ENCODE assay signal across 1 cellular context in the genomic region with DNA sequence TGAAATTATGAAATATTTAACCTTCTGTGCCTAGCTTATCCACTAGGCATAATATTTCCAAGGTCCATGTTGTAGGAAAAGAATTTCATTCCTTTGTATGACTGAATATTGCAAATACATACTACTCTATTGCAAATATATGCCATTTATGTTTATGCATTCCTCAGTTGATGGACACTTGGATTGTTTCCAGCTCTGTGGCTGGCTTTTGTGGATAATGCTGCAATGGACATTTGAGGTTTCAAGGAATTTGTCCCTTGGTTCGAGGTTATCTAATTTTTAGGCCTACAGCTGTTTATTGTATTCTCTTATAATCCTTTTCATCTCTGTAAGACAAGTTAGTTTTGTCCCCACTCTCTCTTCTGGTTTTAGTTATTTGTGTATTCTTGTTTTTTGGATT.
A peak's percentile ranks its signal among the peaks of the same experiment; 100 is the strongest.
TF ChIP-seq lines count a peak whose summit lies in the region.

No MANE protein-coding gene starts in this region.

TF ChIP-seq in K562, 482 proteins besides CTCF, POLR2A, EP300 and RAD21 (continued from another document):
- TF ChIP-seq, protein P1, sequence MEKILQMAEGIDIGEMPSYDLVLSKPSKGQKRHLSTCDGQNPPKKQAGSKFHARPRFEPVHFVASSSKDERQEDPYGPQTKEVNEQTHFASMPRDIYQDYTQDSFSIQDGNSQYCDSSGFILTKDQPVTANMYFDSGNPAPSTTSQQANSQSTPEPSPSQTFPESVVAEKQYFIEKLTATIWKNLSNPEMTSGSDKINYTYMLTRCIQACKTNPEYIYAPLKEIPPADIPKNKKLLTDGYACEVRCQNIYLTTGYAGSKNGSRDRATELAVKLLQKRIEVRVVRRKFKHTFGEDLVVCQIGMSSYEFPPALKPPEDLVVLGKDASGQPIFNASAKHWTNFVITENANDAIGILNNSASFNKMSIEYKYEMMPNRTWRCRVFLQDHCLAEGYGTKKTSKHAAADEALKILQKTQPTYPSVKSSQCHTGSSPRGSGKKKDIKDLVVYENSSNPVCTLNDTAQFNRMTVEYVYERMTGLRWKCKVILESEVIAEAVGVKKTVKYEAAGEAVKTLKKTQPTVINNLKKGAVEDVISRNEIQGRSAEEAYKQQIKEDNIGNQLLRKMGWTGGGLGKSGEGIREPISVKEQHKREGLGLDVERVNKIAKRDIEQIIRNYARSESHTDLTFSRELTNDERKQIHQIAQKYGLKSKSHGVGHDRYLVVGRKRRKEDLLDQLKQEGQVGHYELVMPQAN (IDR thresholded peaks at IDR 0.05; ENCODE audit: borderline replicate concordance), result no peak
- TF ChIP-seq POU5F1 (IDR thresholded peaks at IDR 0.05; ENCODE audit: borderline replicate concordance, low read depth, low read length, partially characterized antibody) (no peak), SMARCA4 (IDR thresholded peaks at IDR 0.05) (peak; percentile 94), SETDB1 (IDR thresholded peaks at IDR 0.05; ENCODE audit: low read length) (no peak), ZNF431 (CRISPR knock-in tag; IDR thresholded peaks at IDR 0.05) (no peak), XRCC4 (IDR thresholded peaks at IDR 0.05; ENCODE audit: extremely low read depth, insufficient read depth, insufficient read length) (no peak), RFX1 (IDR thresholded peaks at IDR 0.05) (no peak), GATAD2B (IDR thresholded peaks at IDR 0.05; ENCODE audit: borderline replicate concordance) (no peak; the same call in 1 of the 2 replicates), PTTG1 (tag; IDR thresholded peaks at IDR 0.05; ENCODE audit: low read depth) (no peak), THRAP3 (IDR thresholded peaks at IDR 0.05; ENCODE audit: borderline replicate concordance) (no peak), CHD1 (IDR thresholded peaks at IDR 0.05; ENCODE audit: low read length) (no peak), NFRKB (IDR thresholded peaks at IDR 0.05; ENCODE audit: low read depth) (no peak), CEBPB (tag; IDR thresholded peaks at IDR 0.05) (peak; percentile 65), CBX1 (IDR thresholded peaks at IDR 0.05; ENCODE audit: low read depth) (no peak), SMARCE1 (IDR thresholded peaks at IDR 0.05) (peak; percentile 95), ZNF778 (CRISPR knock-in tag; IDR thresholded peaks at IDR 0.05) (no peak), NCOA4 (IDR thresholded peaks at IDR 0.05; ENCODE audit: partially characterized antibody) (no peak), NR4A1 (CRISPR knock-in tag; IDR thresholded peaks at IDR 0.05) (no peak), NR4A1 (tag; IDR thresholded peaks at IDR 0.05) (no peak), ZNF347 (CRISPR knock-in tag; IDR thresholded peaks at IDR 0.05; ENCODE audit: low read depth) (no peak), MECOM (CRISPR knock-in tag; IDR thresholded peaks at IDR 0.05) (no peak), SRSF3 (IDR thresholded peaks at IDR 0.05; ENCODE audit: insufficient read depth, low read length) (no peak), CTBP1 (IDR thresholded peaks at IDR 0.05; ENCODE audit: borderline replicate concordance) (no peak), ESRRA (IDR thresholded peaks at IDR 0.05; ENCODE audit: borderline replicate concordance, low read depth) (peak; percentile 79; the same call in 1 of the 2 replicates), GATA2 (CRISPR knock-in tag; IDR thresholded peaks at IDR 0.05) (peak; percentile 69), ZBTB8A (IDR thresholded peaks at IDR 0.05; ENCODE audit: partially characterized antibody) (no peak), OTX1 (CRISPR knock-in tag; IDR thresholded peaks at IDR 0.05) (no peak), LEF1 (IDR thresholded peaks at IDR 0.05) (peak; percentile 80; the same call in 1 of the 2 replicates), TAL1 (IDR thresholded peaks at IDR 0.05) (peak; percentile 94), BRD9 (IDR thresholded peaks at IDR 0.05; ENCODE audit: low read depth, partially characterized antibody) (peak; percentile 49), ILK (tag; IDR thresholded peaks at IDR 0.05; ENCODE audit: borderline replicate concordance, low read depth) (no peak), MEF2A (IDR thresholded peaks at IDR 0.05; ENCODE audit: control insufficient read depth, low read depth, low read length) (no peak), GABPA (tag; conservative IDR thresholded peaks at IDR 0.05; ENCODE audit: low read depth) (no peak), MAFK (IDR thresholded peaks at IDR 0.05; ENCODE audit: low read length) (no peak), ZNF507 (tag; conservative IDR thresholded peaks at IDR 0.05) (peak; percentile 98)
- TF ChIP-seq, protein P2, sequence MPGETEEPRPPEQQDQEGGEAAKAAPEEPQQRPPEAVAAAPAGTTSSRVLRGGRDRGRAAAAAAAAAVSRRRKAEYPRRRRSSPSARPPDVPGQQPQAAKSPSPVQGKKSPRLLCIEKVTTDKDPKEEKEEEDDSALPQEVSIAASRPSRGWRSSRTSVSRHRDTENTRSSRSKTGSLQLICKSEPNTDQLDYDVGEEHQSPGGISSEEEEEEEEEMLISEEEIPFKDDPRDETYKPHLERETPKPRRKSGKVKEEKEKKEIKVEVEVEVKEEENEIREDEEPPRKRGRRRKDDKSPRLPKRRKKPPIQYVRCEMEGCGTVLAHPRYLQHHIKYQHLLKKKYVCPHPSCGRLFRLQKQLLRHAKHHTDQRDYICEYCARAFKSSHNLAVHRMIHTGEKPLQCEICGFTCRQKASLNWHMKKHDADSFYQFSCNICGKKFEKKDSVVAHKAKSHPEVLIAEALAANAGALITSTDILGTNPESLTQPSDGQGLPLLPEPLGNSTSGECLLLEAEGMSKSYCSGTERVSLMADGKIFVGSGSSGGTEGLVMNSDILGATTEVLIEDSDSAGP (CRISPR knock-in tag; IDR thresholded peaks at IDR 0.05), result no peak
- TF ChIP-seq, protein P3, sequence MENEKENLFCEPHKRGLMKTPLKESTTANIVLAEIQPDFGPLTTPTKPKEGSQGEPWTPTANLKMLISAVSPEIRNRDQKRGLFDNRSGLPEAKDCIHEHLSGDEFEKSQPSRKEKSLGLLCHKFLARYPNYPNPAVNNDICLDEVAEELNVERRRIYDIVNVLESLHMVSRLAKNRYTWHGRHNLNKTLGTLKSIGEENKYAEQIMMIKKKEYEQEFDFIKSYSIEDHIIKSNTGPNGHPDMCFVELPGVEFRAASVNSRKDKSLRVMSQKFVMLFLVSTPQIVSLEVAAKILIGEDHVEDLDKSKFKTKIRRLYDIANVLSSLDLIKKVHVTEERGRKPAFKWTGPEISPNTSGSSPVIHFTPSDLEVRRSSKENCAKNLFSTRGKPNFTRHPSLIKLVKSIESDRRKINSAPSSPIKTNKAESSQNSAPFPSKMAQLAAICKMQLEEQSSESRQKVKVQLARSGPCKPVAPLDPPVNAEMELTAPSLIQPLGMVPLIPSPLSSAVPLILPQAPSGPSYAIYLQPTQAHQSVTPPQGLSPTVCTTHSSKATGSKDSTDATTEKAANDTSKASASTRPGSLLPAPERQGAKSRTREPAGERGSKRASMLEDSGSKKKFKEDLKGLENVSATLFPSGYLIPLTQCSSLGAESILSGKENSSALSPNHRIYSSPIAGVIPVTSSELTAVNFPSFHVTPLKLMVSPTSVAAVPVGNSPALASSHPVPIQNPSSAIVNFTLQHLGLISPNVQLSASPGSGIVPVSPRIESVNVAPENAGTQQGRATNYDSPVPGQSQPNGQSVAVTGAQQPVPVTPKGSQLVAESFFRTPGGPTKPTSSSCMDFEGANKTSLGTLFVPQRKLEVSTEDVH (IDR thresholded peaks at IDR 0.05; ENCODE audit: low read depth, partially characterized antibody), result no peak
- TF ChIP-seq, protein P4, sequence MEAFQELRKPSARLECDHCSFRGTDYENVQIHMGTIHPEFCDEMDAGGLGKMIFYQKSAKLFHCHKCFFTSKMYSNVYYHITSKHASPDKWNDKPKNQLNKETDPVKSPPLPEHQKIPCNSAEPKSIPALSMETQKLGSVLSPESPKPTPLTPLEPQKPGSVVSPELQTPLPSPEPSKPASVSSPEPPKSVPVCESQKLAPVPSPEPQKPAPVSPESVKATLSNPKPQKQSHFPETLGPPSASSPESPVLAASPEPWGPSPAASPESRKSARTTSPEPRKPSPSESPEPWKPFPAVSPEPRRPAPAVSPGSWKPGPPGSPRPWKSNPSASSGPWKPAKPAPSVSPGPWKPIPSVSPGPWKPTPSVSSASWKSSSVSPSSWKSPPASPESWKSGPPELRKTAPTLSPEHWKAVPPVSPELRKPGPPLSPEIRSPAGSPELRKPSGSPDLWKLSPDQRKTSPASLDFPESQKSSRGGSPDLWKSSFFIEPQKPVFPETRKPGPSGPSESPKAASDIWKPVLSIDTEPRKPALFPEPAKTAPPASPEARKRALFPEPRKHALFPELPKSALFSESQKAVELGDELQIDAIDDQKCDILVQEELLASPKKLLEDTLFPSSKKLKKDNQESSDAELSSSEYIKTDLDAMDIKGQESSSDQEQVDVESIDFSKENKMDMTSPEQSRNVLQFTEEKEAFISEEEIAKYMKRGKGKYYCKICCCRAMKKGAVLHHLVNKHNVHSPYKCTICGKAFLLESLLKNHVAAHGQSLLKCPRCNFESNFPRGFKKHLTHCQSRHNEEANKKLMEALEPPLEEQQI (IDR thresholded peaks at IDR 0.05), result peak; percentile 96
- TF ChIP-seq, protein P5, sequence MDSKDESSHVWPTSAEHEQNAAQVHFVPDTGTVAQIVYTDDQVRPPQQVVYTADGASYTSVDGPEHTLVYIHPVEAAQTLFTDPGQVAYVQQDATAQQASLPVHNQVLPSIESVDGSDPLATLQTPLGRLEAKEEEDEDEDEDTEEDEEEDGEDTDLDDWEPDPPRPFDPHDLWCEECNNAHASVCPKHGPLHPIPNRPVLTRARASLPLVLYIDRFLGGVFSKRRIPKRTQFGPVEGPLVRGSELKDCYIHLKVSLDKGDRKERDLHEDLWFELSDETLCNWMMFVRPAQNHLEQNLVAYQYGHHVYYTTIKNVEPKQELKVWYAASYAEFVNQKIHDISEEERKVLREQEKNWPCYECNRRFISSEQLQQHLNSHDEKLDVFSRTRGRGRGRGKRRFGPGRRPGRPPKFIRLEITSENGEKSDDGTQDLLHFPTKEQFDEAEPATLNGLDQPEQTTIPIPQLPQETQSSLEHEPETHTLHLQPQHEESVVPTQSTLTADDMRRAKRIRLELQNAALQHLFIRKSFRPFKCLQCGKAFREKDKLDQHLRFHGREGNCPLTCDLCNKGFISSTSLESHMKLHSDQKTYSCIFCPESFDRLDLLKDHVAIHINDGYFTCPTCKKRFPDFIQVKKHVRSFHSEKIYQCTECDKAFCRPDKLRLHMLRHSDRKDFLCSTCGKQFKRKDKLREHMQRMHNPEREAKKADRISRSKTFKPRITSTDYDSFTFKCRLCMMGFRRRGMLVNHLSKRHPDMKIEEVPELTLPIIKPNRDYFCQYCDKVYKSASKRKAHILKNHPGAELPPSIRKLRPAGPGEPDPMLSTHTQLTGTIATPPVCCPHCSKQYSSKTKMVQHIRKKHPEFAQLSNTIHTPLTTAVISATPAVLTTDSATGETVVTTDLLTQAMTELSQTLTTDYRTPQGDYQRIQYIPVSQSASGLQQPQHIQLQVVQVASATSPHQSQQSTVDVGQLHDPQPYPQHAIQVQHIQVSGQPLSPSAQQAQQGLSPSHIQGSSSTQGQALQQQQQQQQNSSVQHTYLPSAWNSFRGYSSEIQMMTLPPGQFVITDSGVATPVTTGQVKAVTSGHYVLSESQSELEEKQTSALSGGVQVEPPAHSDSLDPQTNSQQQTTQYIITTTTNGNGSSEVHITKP (IDR thresholded peaks at IDR 0.05; ENCODE audit: partially characterized antibody), result no peak
- TF ChIP-seq, protein P6, sequence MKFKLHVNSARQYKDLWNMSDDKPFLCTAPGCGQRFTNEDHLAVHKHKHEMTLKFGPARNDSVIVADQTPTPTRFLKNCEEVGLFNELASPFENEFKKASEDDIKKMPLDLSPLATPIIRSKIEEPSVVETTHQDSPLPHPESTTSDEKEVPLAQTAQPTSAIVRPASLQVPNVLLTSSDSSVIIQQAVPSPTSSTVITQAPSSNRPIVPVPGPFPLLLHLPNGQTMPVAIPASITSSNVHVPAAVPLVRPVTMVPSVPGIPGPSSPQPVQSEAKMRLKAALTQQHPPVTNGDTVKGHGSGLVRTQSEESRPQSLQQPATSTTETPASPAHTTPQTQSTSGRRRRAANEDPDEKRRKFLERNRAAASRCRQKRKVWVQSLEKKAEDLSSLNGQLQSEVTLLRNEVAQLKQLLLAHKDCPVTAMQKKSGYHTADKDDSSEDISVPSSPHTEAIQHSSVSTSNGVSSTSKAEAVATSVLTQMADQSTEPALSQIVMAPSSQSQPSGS (CRISPR knock-in tag; IDR thresholded peaks at IDR 0.05), result no peak
